ENCODE assay signal across 32 cellular contexts in the genomic region with DNA sequence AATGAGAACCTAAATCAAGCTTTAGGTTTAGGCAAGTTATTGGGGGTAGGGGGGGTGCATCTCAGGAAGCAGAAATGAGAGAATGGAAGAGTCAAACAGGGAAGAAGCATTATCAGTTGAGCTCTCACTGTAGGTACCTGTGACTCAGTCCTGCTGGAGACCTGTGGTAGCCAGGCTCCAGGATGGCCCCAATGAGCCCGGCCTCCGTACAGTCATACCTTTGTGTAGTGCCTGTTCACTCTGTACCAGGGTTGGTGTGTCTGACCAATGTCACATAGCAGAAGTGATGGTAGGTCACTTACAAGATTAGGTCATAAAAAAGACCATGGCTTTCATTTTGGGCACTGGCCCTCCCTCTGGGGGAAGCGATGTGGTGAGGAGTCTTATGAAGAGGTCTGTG. TPM values are rescaled to one million over a fixed set of nuclear protein-coding genes. Genes with fewer than 3 reads are reported as not detected.
"Had no signal": no experiment of that assay in that cellular context is flagged by ENCODE, and none has a peak within 500 bp of the region (broad histone marks: within the 10 kb centered on the region; RNA-seq: fewer than 3 reads in every experiment).

No MANE protein-coding gene starts in this region.

- H3K36me3 ChIP-seq: adrenal gland, cardiac muscle cell, colonic mucosa, esophagus squamous epithelium had no signal

- H3K36me3 Mint-ChIP-seq: activated naive CD4-positive, alpha-beta T cell treated with anti-CD3 and anti-CD28 coated beads, Interleukin-2, amount 50 U/mL, for 24 hours; activated naive CD8-positive, alpha-beta T cell treated with anti-CD3 and anti-CD28 coated beads for 36 hours had no signal

- ATAC-seq: activated naive CD8-positive, alpha-beta T cell treated with anti-CD3 and anti-CD28 coated beads, Interleukin-2, amount 50 U/mL, for 24 hours; activated T-cell treated with anti-CD3 and anti-CD28 coated beads, Interleukin-2, amount 50 U/mL, for 4 hours; body of pancreas; T-helper 17 cell had no signal

- H3K27me3 Mint-ChIP-seq: activated CD4-positive, alpha-beta T cell treated with anti-CD3 and anti-CD28 coated beads, Interleukin-2, amount 10 ng/mL, durations not matched to agents 7 days and 5 days; activated naive CD4-positive, alpha-beta T cell treated with anti-CD3 and anti-CD28 coated beads, Interleukin-2, amount 50 U/mL, for 24 hours; T-helper 17 cell had no signal

- H3K27me3 ChIP-seq: adrenal gland, body of pancreas, cardiac muscle cell, colonic mucosa, esophagus squamous epithelium had no signal

- H3K4me3 Mint-ChIP-seq: activated CD4-positive, alpha-beta memory T cell treated with anti-CD3 and anti-CD28 coated beads, Interleukin-2, amount 10 ng/mL, durations not matched to agents 7 days and 5 days; activated CD4-positive, alpha-beta T cell treated with anti-CD3 and anti-CD28 coated beads, Interleukin-2, amount 10 ng/mL, durations not matched to agents 7 days and 5 days; activated naive CD4-positive, alpha-beta T cell treated with anti-CD3 and anti-CD28 coated beads for 36 hours; activated naive CD4-positive, alpha-beta T cell treated with anti-CD3 and anti-CD28 coated beads, Interleukin-2, amount 50 U/mL, for 24 hours; activated naive CD8-positive, alpha-beta T cell treated with anti-CD3 and anti-CD28 coated beads for 36 hours; activated naive CD8-positive, alpha-beta T cell treated with anti-CD3 and anti-CD28 coated beads, Interleukin-2, amount 50 U/mL, for 24 hours; activated T-cell treated with anti-CD3 and anti-CD28 coated beads, Interleukin-2, amount 50 U/mL, for 4 hours; T-helper 17 cell; T-helper 2 cell treated with Interferon-gamma antibody and Interleukin-4, amounts not matched to agents 5 μg/mL and 100 μg/mL, for 36 hours had no signal

- H3K9me3 Mint-ChIP-seq: activated CD4-positive, alpha-beta T cell treated with anti-CD3 and anti-CD28 coated beads, Interleukin-2, amount 10 ng/mL, durations not matched to agents 7 days and 5 days; activated naive CD4-positive, alpha-beta T cell treated with anti-CD3 and anti-CD28 coated beads for 36 hours; activated naive CD4-positive, alpha-beta T cell treated with anti-CD3 and anti-CD28 coated beads, Interleukin-2, amount 50 U/mL, for 24 hours; activated naive CD8-positive, alpha-beta T cell treated with anti-CD3 and anti-CD28 coated beads for 36 hours; activated naive CD8-positive, alpha-beta T cell treated with anti-CD3 and anti-CD28 coated beads, Interleukin-2, amount 50 U/mL, for 24 hours; activated T-cell treated with anti-CD3 and anti-CD28 coated beads, Interleukin-2, amount 50 U/mL, for 4 hours; activated T-helper 2 cell treated with anti-CD3 and anti-CD28 coated beads, Interferon-gamma antibody, Interleukin-2, Interleukin-4, amounts not matched to agents 10 μg/mL and 5 μg/mL and 100 μg/mL, durations not matched to agents 14 hours and 24 hours and 36 hours; T-helper 2 cell treated with Interferon-gamma antibody and Interleukin-4, amounts not matched to agents 5 μg/mL and 100 μg/mL, for 36 hours had no signal

- DNase-seq: activated CD4-positive, alpha-beta memory T cell treated with anti-CD3 and anti-CD28 coated beads, Interleukin-2, amount 10 ng/mL, durations not matched to agents 7 days and 5 days; activated CD4-positive, alpha-beta T cell treated with anti-CD3 and anti-CD28 coated beads for 1 hour; activated CD4-positive, alpha-beta T cell treated with anti-CD3 and anti-CD28 coated beads for 4 hours; activated CD4-positive, alpha-beta T cell treated with anti-CD3 and anti-CD28 coated beads, Interleukin-2, amount 10 ng/mL, durations not matched to agents 7 days and 5 days; activated CD4-positive, alpha-beta T cell treated with anti-CD3 and anti-CD28 coated beads, Interleukin-2, amount 50 U/mL, for 4 hours; activated CD8-positive, alpha-beta memory T cell treated with anti-CD3 and anti-CD28 coated beads for 24 hours; activated effector memory CD4-positive, alpha-beta T cell treated with anti-CD3 and anti-CD28 coated beads, Interleukin-2, amount 50 U/mL, for 16 hours; activated naive CD4-positive, alpha-beta T cell treated with anti-CD3 and anti-CD28 coated beads for 36 hours; activated naive CD8-positive, alpha-beta T cell treated with anti-CD3 and anti-CD28 coated beads for 36 hours; activated naive CD8-positive, alpha-beta T cell treated with anti-CD3 and anti-CD28 coated beads, Interleukin-2, amount 50 U/mL, for 24 hours; activated T-cell treated with anti-CD3 and anti-CD28 coated beads, Interleukin-2, amount 50 U/mL, for 4 hours; adrenal gland; amygdala; aorta; body of pancreas; central memory CD4-positive, alpha-beta T cell; cerebellar nuclear complex; colonic mucosa; effector CD8-positive, alpha-beta T cell; esophagus squamous epithelium; head of caudate nucleus; T-helper 1 cell; T-helper 17 cell; T1000 had no signal

- H3K9me3 ChIP-seq: adrenal gland, body of pancreas, colonic mucosa, esophagus squamous epithelium had no signal

- H3K4me3 ChIP-seq: adrenal gland, body of pancreas, cardiac muscle cell, colonic mucosa, esophagus squamous epithelium had no signal

- H3K27ac ChIP-seq: adrenal gland, body of pancreas, cardiac muscle cell, colonic mucosa, epithelial cell of prostate, esophagus squamous epithelium had no signal

- H3K27ac Mint-ChIP-seq: activated CD4-positive, alpha-beta memory T cell treated with anti-CD3 and anti-CD28 coated beads, Interleukin-2, amount 10 ng/mL, durations not matched to agents 7 days and 5 days; activated CD4-positive, alpha-beta T cell treated with anti-CD3 and anti-CD28 coated beads, Interleukin-2, amount 10 ng/mL, durations not matched to agents 7 days and 5 days; activated naive CD4-positive, alpha-beta T cell treated with anti-CD3 and anti-CD28 coated beads for 36 hours; activated naive CD4-positive, alpha-beta T cell treated with anti-CD3 and anti-CD28 coated beads, Interleukin-2, amount 50 U/mL, for 24 hours; activated naive CD8-positive, alpha-beta T cell treated with anti-CD3 and anti-CD28 coated beads for 36 hours; activated naive CD8-positive, alpha-beta T cell treated with anti-CD3 and anti-CD28 coated beads, Interleukin-2, amount 50 U/mL, for 24 hours; activated T-helper 2 cell treated with anti-CD3 and anti-CD28 coated beads, Interferon-gamma antibody, Interleukin-2, Interleukin-4, amounts not matched to agents 10 μg/mL and 5 μg/mL and 100 μg/mL, durations not matched to agents 14 hours and 24 hours and 36 hours; T-helper 17 cell; T-helper 2 cell treated with Interferon-gamma antibody and Interleukin-4, amounts not matched to agents 5 μg/mL and 100 μg/mL, for 36 hours had no signal

- H3K4me1 Mint-ChIP-seq: activated CD4-positive, alpha-beta memory T cell treated with anti-CD3 and anti-CD28 coated beads, Interleukin-2, amount 10 ng/mL, durations not matched to agents 7 days and 5 days; activated CD4-positive, alpha-beta T cell treated with anti-CD3 and anti-CD28 coated beads, Interleukin-2, amount 10 ng/mL, durations not matched to agents 7 days and 5 days; activated naive CD4-positive, alpha-beta T cell treated with anti-CD3 and anti-CD28 coated beads, Interleukin-2, amount 50 U/mL, for 24 hours; activated naive CD8-positive, alpha-beta T cell treated with anti-CD3 and anti-CD28 coated beads for 36 hours; activated naive CD8-positive, alpha-beta T cell treated with anti-CD3 and anti-CD28 coated beads, Interleukin-2, amount 50 U/mL, for 24 hours; T-helper 17 cell had no signal

- H3K4me1 ChIP-seq: adrenal gland, body of pancreas, colonic mucosa, esophagus squamous epithelium had no signal

RNA-seq across cellular contexts. Expression of a gene that starts 45.3 kb away (rescaled TPM):
- total RNA-seq: activated naive CD4-positive, alpha-beta T cell treated with anti-CD3 and anti-CD28 coated beads for 36 hours; activated T-helper 2 cell treated with anti-CD3 and anti-CD28 coated beads, Interferon-gamma antibody, Interleukin-2, Interleukin-4, amounts not matched to agents 10 μg/mL and 5 μg/mL and 100 μg/mL, durations not matched to agents 14 hours and 24 hours and 36 hours; aorta; body of pancreas; dermis microvascular lymphatic vessel endothelial cell; fibroblast of lung; fibroblast of villous mesenchyme; T-helper 17 cell had no signal
- polyA plus RNA-seq: aorta had no signal
